Comparison of ENCODE assay signal across 9 cellular contexts in the genomic region with DNA sequence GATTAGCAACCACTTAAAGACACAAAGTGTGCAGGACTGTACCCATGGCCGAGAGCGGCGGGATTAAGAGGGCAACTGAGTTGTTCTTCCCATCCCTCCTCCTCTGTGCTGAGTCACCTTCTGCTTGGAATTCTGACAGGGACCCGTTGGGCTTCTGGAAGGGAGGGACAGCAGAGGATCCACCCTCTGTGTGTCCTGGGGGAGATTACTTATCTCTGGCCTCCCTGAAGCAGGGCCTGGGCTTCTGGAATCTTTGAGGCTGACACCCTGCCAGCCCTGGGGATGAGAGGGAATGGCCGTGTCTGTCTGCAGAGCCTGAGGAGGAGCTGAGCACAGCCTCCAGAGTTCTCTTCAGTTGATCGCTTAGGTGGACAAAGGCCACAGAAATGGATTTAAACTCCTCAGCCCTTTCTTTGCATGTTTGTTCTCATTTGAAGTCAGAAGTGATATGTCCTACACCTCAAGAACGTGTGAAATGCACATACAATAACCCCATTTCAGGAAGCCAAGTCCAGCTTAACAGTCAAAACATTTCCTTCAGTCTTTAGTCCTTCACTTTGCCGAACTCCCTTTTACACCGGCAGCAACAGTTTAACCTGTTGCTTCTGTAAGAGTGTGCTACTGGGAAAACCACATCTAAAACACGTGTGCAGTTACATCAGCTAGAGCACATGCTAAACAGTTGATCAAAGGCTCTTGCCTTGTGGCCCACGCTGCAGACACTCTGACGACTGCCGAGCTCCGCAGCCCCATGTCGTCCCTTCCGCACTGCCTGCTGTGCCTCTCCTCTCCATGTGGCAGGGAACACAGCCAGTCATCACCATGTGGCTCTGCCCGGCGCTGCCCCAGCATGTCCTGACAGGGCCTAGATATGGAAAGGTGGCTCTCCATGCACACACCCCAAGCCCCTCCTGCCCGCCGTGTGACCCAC. TPM values are rescaled to one million over a fixed set of nuclear protein-coding genes. Genes with fewer than 3 reads are reported as not detected.
A peak's percentile ranks its signal among the peaks of the same experiment; 100 is the strongest.
DNase-seq lines count a peak whose midpoint lies in the region; ATAC-seq, FAIRE-seq and TF ChIP-seq lines count a peak whose summit lies in the region.
"Had no signal": no experiment of that assay in that cellular context is flagged by ENCODE, and none has a peak within 500 bp of the region (broad histone marks: within the 10 kb centered on the region; RNA-seq: fewer than 3 reads in every experiment).

No MANE protein-coding gene starts in this region.

- H3K4me2 ChIP-seq in HepG2 (ENCODE audit: low read depth, low read length) (no peak overlapping the region), H9 (ENCODE audit: insufficient read depth, insufficient read length, low read length) (no peak overlapping the region)

- no peak overlapping the region for H3K4me3 ChIP-seq in HepG2 (replicated peaks in 1 of 3; ENCODE audit: insufficient read depth in 1 of 3, low read depth in 2 of 3, low read length in 3 of 3)
- H3K4me3 ChIP-seq: GM12878 had no signal

- H2BK12ac ChIP-seq in H9 (ENCODE audit: insufficient read length, low read depth, low read length), result no peak overlapping the region

- H3K4me1 Mint-ChIP-seq in activated T-cell treated with anti-CD3 and anti-CD28 coated beads, Interleukin-2, amount 50 U/mL, for 24 hours (ENCODE audit: low read depth), result peaks cover 97% of the 10 kb centered on the region
- peaks cover 7 to 8% of the 10 kb centered on the region in 2 experiments; a peak in 2 of 4 replicates for H3K4me1 Mint-ChIP-seq in H9

- intact Hi-C loops in HepG2 (cut with micrococcal nuclease; ENCODE audit: unreplicated experiment), result no loop called here

- H2BK15ac ChIP-seq in H9 (ENCODE audit: low read depth, low read length), result no peak overlapping the region

- H3K9me3 Mint-ChIP-seq in activated T-cell treated with anti-CD3 and anti-CD28 coated beads, Interleukin-2, amount 50 U/mL, for 24 hours, result peaks cover 3% of the 10 kb centered on the region
- H3K9me3 Mint-ChIP-seq in H9, result no peaks in the 10 kb centered on the region

- no peaks in the 10 kb centered on the region for H3K23me2 ChIP-seq in H9 (ENCODE audit: insufficient read length, low read depth, low read length, poor library complexity, severe bottlenecking)

- no peak for FAIRE-seq in HepG2 (lab: Jason Lieb, UNC)
- FAIRE-seq: GM12878 had no signal

- H3K27me3 ChIP-seq in HepG2 (ENCODE audit: control insufficient read depth in 1 of 2, insufficient read depth in 2 of 2, low read length in 2 of 2), result peaks cover 2 to 22% of the 10 kb centered on the region in 2 experiments; a peak in 2 of 5 replicates
- no peaks in the 10 kb centered on the region for H3K27me3 ChIP-seq in H9 (ENCODE audit: insufficient read depth, low read length)

- in situ Hi-C loops in HepG2 (cut with HindIII; ENCODE audit: extremely low pct_ligation_motif_present, low pct_unique_long_range_greater_than_20kb), result no loop called here

- no peak overlapping the region for H4K91ac ChIP-seq in H9 (ENCODE audit: insufficient read length, low read depth, low read length)

- no peaks in the 10 kb centered on the region for H3K79me2 ChIP-seq in HepG2 (ENCODE audit: insufficient read depth, low read length)
- no peaks in the 10 kb centered on the region for H3K79me2 ChIP-seq in H9 (ENCODE audit: insufficient read depth, low read length)

- H3K27ac ChIP-seq in HepG2 (ENCODE audit: extremely low read length, insufficient read depth, low read length) (no peak overlapping the region), H9 (ENCODE audit: insufficient read length, low read depth, low read length) (no peak overlapping the region)

- H4K8ac ChIP-seq in H9 (replicated peaks; ENCODE audit: insufficient read length, low read depth, low read length), result no peak overlapping the region

- H3K36me3 ChIP-seq in HepG2 (replicated peaks in 1 of 2; ENCODE audit: control insufficient read depth in 1 of 2, insufficient read depth in 2 of 2, low read length in 2 of 2), result no peaks in the 10 kb centered on the region

- no peak overlapping the region for H3K56ac ChIP-seq in H9 (ENCODE audit: insufficient read length, low read depth, low read length)

- POLR2A ChIA-PET in HepG2 (lab: Yijun Ruan, JAX), result no interaction called here

- H3K14ac ChIP-seq in H9 (ENCODE audit: insufficient read depth, low read length), result no peak overlapping the region

- DNase-seq in OCI-M2 (lab: John Stamatoyannopoulos, UW; ENCODE audit: unreplicated experiment), result peak; percentile 52
- DNase-seq in activated T-cell treated with anti-CD3 and anti-CD28 coated beads, Interleukin-2, amount 50 U/mL, for 24 hours, result peak; percentile 85
- DNase-seq in HepG2 (ENCODE audit: low spot score), result no peak
- peak; percentile 82 to 83 for DNase-seq in stimulated activated CD8-positive, alpha-beta memory T cell treated with anti-CD3 and anti-CD28 coated beads, Interleukin-7, amount 100 ng/mL, for 4 hours (ENCODE audit: low read depth in 2 of 2)
- DNase-seq in NCI-H524 treated with DMSO at 0.1 percent for 48 hours (lab: John Stamatoyannopoulos, UW), result no peak
- no peak for DNase-seq in H9
- DNase-seq in mucosa of gallbladder (ENCODE audit: low spot score), result no peak

- no peak overlapping the region for H2AFZ ChIP-seq in HepG2 (ENCODE audit: low read length)
- no peak overlapping the region for H2AFZ ChIP-seq in H9 (ENCODE audit: low read length)

- peaks cover 99% of the 10 kb centered on the region for H3K36me3 Mint-ChIP-seq in activated T-cell treated with anti-CD3 and anti-CD28 coated beads, Interleukin-2, amount 50 U/mL, for 24 hours (ENCODE audit: low read depth)
- H3K36me3 Mint-ChIP-seq in H9 (ENCODE audit: insufficient read depth in 1 of 3, low read depth in 3 of 3), result no peaks in the 10 kb centered on the region

- BruUV-seq in HepG2 (replicated peaks; lab: Mats Ljungman, UMichigan), result no TSS peak

- ATAC-seq in HepG2, result no peak
- ATAC-seq in HG03565 (IDR thresholded peaks at IDR 0.05; ENCODE audit: unreplicated experiment), result no peak
- ATAC-seq: GM12878 had no signal

- H3K18ac ChIP-seq in H9 (ENCODE audit: insufficient read length, low read depth, low read length), result no peak overlapping the region

- no peaks in the 10 kb centered on the region for H4K20me1 ChIP-seq in HepG2 (ENCODE audit: insufficient read depth, low read length)
- H4K20me1 ChIP-seq in H9 (ENCODE audit: control insufficient read depth, insufficient read depth, insufficient read length), result no peaks in the 10 kb centered on the region

- TF ChIP-seq CTCF in HepG2 (CRISPR knock-in tag; IDR thresholded peaks at IDR 0.05), result no peak
- TF ChIP-seq CTCF in H9 (conservative IDR thresholded peaks at IDR 0.05), result no peak

- no peak overlapping the region for H2BK120ac ChIP-seq in H9 (ENCODE audit: low read depth, low read length, poor library complexity, severe bottlenecking)

- H3K4me3 Mint-ChIP-seq in activated T-cell treated with anti-CD3 and anti-CD28 coated beads, Interleukin-2, amount 50 U/mL, for 24 hours, result peak overlapping the region; percentile 62
- H3K4me3 Mint-ChIP-seq in H9, result no peak overlapping the region

- H3K9me3 ChIP-seq in HepG2 (ENCODE audit: low read length) (no peaks in the 10 kb centered on the region), H9 (ENCODE audit: control insufficient read depth, low read depth, low read length) (no peaks in the 10 kb centered on the region)

- no peak overlapping the region for H3K23ac ChIP-seq in H9 (ENCODE audit: insufficient read length, low read depth, low read length)

- H3K79me1 ChIP-seq in H9 (ENCODE audit: insufficient read depth, low read depth, low read length, poor library complexity, severe bottlenecking), result no peaks in the 10 kb centered on the region

- no peak overlapping the region for H3T11ph ChIP-seq in H9 (ENCODE audit: low read length)

- H2BK5ac ChIP-seq in H9 (ENCODE audit: insufficient read length, low read length), result no peak overlapping the region

- H3K4me1 ChIP-seq in HepG2 (ENCODE audit: insufficient read depth, low read length) (no peaks in the 10 kb centered on the region), H9 (ENCODE audit: insufficient read depth, low read length) (no peaks in the 10 kb centered on the region)

- H3K9ac ChIP-seq in HepG2 (ENCODE audit: insufficient read depth, low read depth, low read length), result no peak overlapping the region
- H3K9ac ChIP-seq in H9 (ENCODE audit: extremely low read depth, insufficient read length, low read length), result no peak overlapping the region

- H2BK20ac ChIP-seq in H9 (ENCODE audit: low read depth, low read length, poor library complexity, severe bottlenecking), result no peak overlapping the region

- no peak for TF ChIP-seq POLR2A in HepG2 (IDR thresholded peaks at IDR 0.05; ENCODE audit: insufficient read depth in 1 of 2, low read depth in 2 of 2, low read length in 2 of 2)

- no peak overlapping the region for H3K4ac ChIP-seq in H9 (ENCODE audit: low read depth, low read length)

- 49% methylated on average over 18 of the region's 20 CpGs for WGBS in HepG2 (ENCODE audit: low lambda C conversion rate)
- WGBS in H9 (ENCODE audit: extremely low coverage, insufficient read length, low lambda C conversion rate), result no CpG with 5 or more reads among the region's 20 CpGs

- H3K27me3 Mint-ChIP-seq in activated T-cell treated with anti-CD3 and anti-CD28 coated beads, Interleukin-2, amount 50 U/mL, for 24 hours, result no peaks in the 10 kb centered on the region
- peaks cover 4% of the 10 kb centered on the region for H3K27me3 Mint-ChIP-seq in H9 (ENCODE audit: low read depth)

- no peak overlapping the region for H4K5ac ChIP-seq in H9 (ENCODE audit: insufficient read length, low read depth, low read length)

- peak overlapping the region; percentile 99 for H3K27ac Mint-ChIP-seq in activated T-cell treated with anti-CD3 and anti-CD28 coated beads, Interleukin-2, amount 50 U/mL, for 24 hours
- H3K27ac Mint-ChIP-seq in H9, result peak overlapping the region in 1 of 3 experiments; percentile 25; a peak in 1 of 7 replicates

- TF ChIP-seq EP300 in HepG2 (IDR thresholded peaks at IDR 0.05; ENCODE audit: low read depth in 2 of 2, low read length in 2 of 2) (no peak), HepG2 (CRISPR knock-in tag; IDR thresholded peaks at IDR 0.05; ENCODE audit: borderline replicate concordance) (no peak)

- no peak for TF ChIP-seq RAD21 in HepG2 (CRISPR knock-in tag; IDR thresholded peaks at IDR 0.05)

- no peak overlapping the region for H2AK5ac ChIP-seq in H9 (ENCODE audit: insufficient read length, low read length)

- CTCF ChIA-PET in HepG2 (lab: Yijun Ruan, JAX; ENCODE audit: low intra/inter-chr PET ratio, low total read pairs), result no interaction called here

RNA-seq across cellular contexts. Expression of gene IKZF1, which starts 55.7 kb away (rescaled TPM):
- total RNA-seq in HepG2 (2016; rRNA removed; fragmentation: Illumina TruSeq; extraction: Trizol) (not detected in 2 replicates), H9 (2021) (0.48 and 0.98 TPM in 2 replicates), mucosa of gallbladder (17.4 TPM)
- not detected in 2 replicates for total RNA-seq in HepG2 (2016; cell fraction: cytosol; rRNA removed; fragmentation: Illumina TruSeq; extraction: Trizol; ENCODE audit: low read depth)
- total RNA-seq in HepG2 (2016; cell fraction: insoluble cytoplasmic fraction; rRNA removed; fragmentation: Illumina TruSeq; extraction: Trizol), result not detected in 2 replicates
- not detected in 2 replicates for total RNA-seq in HepG2 (2016; cell fraction: membrane; rRNA removed; fragmentation: Illumina TruSeq; extraction: Trizol)
- not detected in 2 replicates for total RNA-seq in HepG2 (2016; cell fraction: nucleus; rRNA removed; fragmentation: Illumina TruSeq; extraction: Trizol)
- not detected in 2 replicates for polyA plus RNA-seq in HepG2 (2011; rRNA removed)
- 0.01 TPM in 1 of 2 replicates, not detected in the other for polyA plus RNA-seq in HepG2 (2011; cell fraction: cytosol; rRNA removed)
- not detected in 2 replicates for polyA plus RNA-seq in HepG2 (2011; cell fraction: nucleus; rRNA removed)
- polyA plus RNA-seq in HepG2 (2012), result not detected in 2 replicates
- not detected in 2 replicates for polyA plus RNA-seq in HepG2 (2016; cell fraction: cytosol; fragmentation: Illumina TruSeq; extraction: Trizol; ENCODE audit: low read depth)
- not detected in 2 replicates for polyA plus RNA-seq in HepG2 (2016; cell fraction: insoluble cytoplasmic fraction; fragmentation: Illumina TruSeq; extraction: Trizol; ENCODE audit: low read depth)
- not detected in 2 replicates for polyA plus RNA-seq in HepG2 (2016; cell fraction: membrane; fragmentation: Illumina TruSeq; extraction: Trizol; ENCODE audit: low read depth)
- not detected in 2 replicates for polyA plus RNA-seq in HepG2 (2016; cell fraction: nucleus; fragmentation: Illumina TruSeq; extraction: Trizol; ENCODE audit: insufficient read depth, low read depth)
- 0.06 and 0.23 TPM in 2 replicates for polyA minus RNA-seq in HepG2 (2011; rRNA and poly(A)+ RNA removed; ENCODE audit: low replicate concordance)
- polyA minus RNA-seq in HepG2 (2011; cell fraction: cytosol; rRNA and poly(A)+ RNA removed), result not detected in 2 replicates
- not detected in 2 replicates for polyA minus RNA-seq in HepG2 (2011; cell fraction: nucleus; rRNA and poly(A)+ RNA removed)

Comparison
In these comparisons a context has a peak if more than half of its experiments do, and no peak if none do; other contexts are left out.
1. DNase-seq: peak in OCI-M2 (single experiment), activated T-cell treated with anti-CD3 and anti-CD28 coated beads, Interleukin-2, amount 50 U/mL, for 24 hours (single experiment) and stimulated activated CD8-positive, alpha-beta memory T cell treated with anti-CD3 and anti-CD28 coated beads, Interleukin-7, amount 100 ng/mL, for 4 hours (2 of 2); none in HepG2 (single experiment), NCI-H524 treated with DMSO at 0.1 percent for 48 hours (single experiment), H9 (single experiment) and mucosa of gallbladder (single experiment).